Comparison of ENCODE assay signal across 8 cellular contexts in genomic region chr5:163459465-163459887, GRCh38. TPM values are rescaled to one million over a fixed set of nuclear protein-coding genes. Genes with fewer than 3 reads are reported as not detected.
DNase-seq lines count a peak whose midpoint lies in the region; ATAC-seq and TF ChIP-seq lines count a peak whose summit lies in the region.

No MANE protein-coding gene starts in this region.

- H2AFZ ChIP-seq in OCI-LY1 (ENCODE audit: low read length) (no peak overlapping the region), neural progenitor cell (replicated peaks) (peak overlapping the region; percentile 83)

- no peaks in the 10 kb centered on the region for H3K27me3 Mint-ChIP-seq in activated CD4-positive, alpha-beta T cell treated with anti-CD3 and anti-CD28 coated beads for 36 hours
- H3K27me3 Mint-ChIP-seq in effector memory CD8-positive, alpha-beta T cell = no peaks in the 10 kb centered on the region
- H3K27me3 Mint-ChIP-seq in neural progenitor cell (ENCODE audit: insufficient read depth, low read depth) = peaks cover 4% of the 10 kb centered on the region

- H3K27ac ChIP-seq in OCI-LY1 (ENCODE audit: low read depth, low read length, poor library complexity, severe bottlenecking) = peak overlapping the region; percentile 94
- peak overlapping the region; percentile 99 for H3K27ac ChIP-seq in neural progenitor cell

- H3K9ac ChIP-seq in OCI-LY1 (ENCODE audit: low read length) = peak overlapping the region; percentile 95
- H3K9ac ChIP-seq in neural progenitor cell = peak overlapping the region; percentile 72

- H3K4me3 Mint-ChIP-seq in activated CD4-positive, alpha-beta T cell treated with anti-CD3 and anti-CD28 coated beads for 36 hours = peak overlapping the region; percentile 95
- peak overlapping the region; percentile 96 to 98 for H3K4me3 Mint-ChIP-seq in effector memory CD8-positive, alpha-beta T cell
- peak overlapping the region; percentile 95 for H3K4me3 Mint-ChIP-seq in neural progenitor cell

- H4K20me1 ChIP-seq in OCI-LY1 (ENCODE audit: insufficient read depth, low read length) (no peaks in the 10 kb centered on the region), neural progenitor cell (ENCODE audit: low read depth) (no peaks in the 10 kb centered on the region)

- H3K79me2 ChIP-seq in OCI-LY1 (ENCODE audit: insufficient read depth, low read length) (peaks cover 52% of the 10 kb centered on the region), neural progenitor cell (ENCODE audit: low read depth) (peaks cover 77% of the 10 kb centered on the region)

- no peaks in the 10 kb centered on the region for H3F3A ChIP-seq in OCI-LY1 (ENCODE audit: insufficient read depth, low read length)
- H3F3A ChIP-seq in neural progenitor cell (ENCODE audit: low read depth) = peaks cover 34% of the 10 kb centered on the region

- peak overlapping the region; percentile 100 for H3K27ac Mint-ChIP-seq in activated CD4-positive, alpha-beta T cell treated with anti-CD3 and anti-CD28 coated beads for 36 hours
- H3K27ac Mint-ChIP-seq in effector memory CD8-positive, alpha-beta T cell = peak overlapping the region; percentile 99 to 100
- H3K27ac Mint-ChIP-seq in neural progenitor cell = peak overlapping the region; percentile 98

- no peaks in the 10 kb centered on the region for H3K9me3 Mint-ChIP-seq in activated CD4-positive, alpha-beta T cell treated with anti-CD3 and anti-CD28 coated beads for 36 hours (ENCODE audit: low read depth)
- H3K9me3 Mint-ChIP-seq in effector memory CD8-positive, alpha-beta T cell = no peaks in the 10 kb centered on the region
- H3K9me3 Mint-ChIP-seq in neural progenitor cell = no peaks in the 10 kb centered on the region

- H3K27me3 ChIP-seq in OCI-LY1 (ENCODE audit: insufficient read depth, low read length) (no peaks in the 10 kb centered on the region), neural progenitor cell (no peaks in the 10 kb centered on the region)

- H3K4me2 ChIP-seq in OCI-LY1 (ENCODE audit: low read length) (peak overlapping the region; percentile 95), neural progenitor cell (peak overlapping the region; percentile 92)

- H3K4me3 ChIP-seq in OCI-LY1 (ENCODE audit: low read depth, low read length, poor library complexity, severe bottlenecking) (peak overlapping the region; percentile 97), neural progenitor cell (peak overlapping the region; percentile 69)

- peaks cover 38% of the 10 kb centered on the region for H3K4me1 Mint-ChIP-seq in activated CD4-positive, alpha-beta T cell treated with anti-CD3 and anti-CD28 coated beads for 36 hours
- peaks cover 22 to 29% of the 10 kb centered on the region in 2 donors for H3K4me1 Mint-ChIP-seq in effector memory CD8-positive, alpha-beta T cell (ENCODE audit: low read depth in 2 of 2)
- H3K4me1 Mint-ChIP-seq in neural progenitor cell = peaks cover 29% of the 10 kb centered on the region

- TF ChIP-seq CTCF in OCI-LY1 (IDR thresholded peaks at IDR 0.05; ENCODE audit: low read length) (no peak), neural progenitor cell (IDR thresholded peaks at IDR 0.05) (no peak)

- ATAC-seq in activated CD4-positive, alpha-beta T cell treated with anti-CD3 and anti-CD28 coated beads for 36 hours = no peak
- peak; percentile 8 for ATAC-seq in HG02840 (IDR thresholded peaks at IDR 0.05; ENCODE audit: low FRiP score, unreplicated experiment)
- no peak for ATAC-seq in effector memory CD8-positive, alpha-beta T cell (replicated peaks)

- H3K9me2 ChIP-seq in OCI-LY1 (ENCODE audit: low read depth, low read length) = no peaks in the 10 kb centered on the region

- H3K9me3 ChIP-seq in OCI-LY1 (ENCODE audit: low read length) (no peaks in the 10 kb centered on the region), neural progenitor cell (ENCODE audit: low read depth) (no peaks in the 10 kb centered on the region)

- CTCF ChIA-PET in activated CD4-positive, alpha-beta T cell treated with anti-CD3 and anti-CD28 coated beads for 36 hours (lab: Charles Lee) = interaction anchor here (1.2 to 5.1 kb wide), 6 partner anchors 9 to 50 kb away, joined by 3 to 30 read pairs (median 8); partner anchors contain the start of genes CCNG1 and MAT2B

- H3K36me3 ChIP-seq in OCI-LY1 (ENCODE audit: insufficient read depth, low read length) = peaks cover 36% of the 10 kb centered on the region
- peaks cover 22% of the 10 kb centered on the region for H3K36me3 ChIP-seq in neural progenitor cell

- H3K4me1 ChIP-seq in OCI-LY1 (ENCODE audit: insufficient read depth, low read length, severe bottlenecking) (peaks cover 36% of the 10 kb centered on the region), neural progenitor cell (peaks cover 18% of the 10 kb centered on the region)

- no peak for DNase-seq in activated CD4-positive, alpha-beta T cell treated with anti-CD3 and anti-CD28 coated beads for 36 hours
- no peak for DNase-seq in activated CD4-positive, alpha-beta T cell treated with anti-CD3 and anti-CD28 coated beads for 4 hours
- DNase-seq in effector memory CD8-positive, alpha-beta T cell = no peak
- DNase-seq in neural progenitor cell (ENCODE audit: low spot score) (no peak), ecto neural progenitor cell (ENCODE audit: low spot score) (no peak)
- no peak for DNase-seq in activated CD4-positive, CD25-positive, alpha-beta regulatory T cell (lab: John Stamatoyannopoulos, UW)

- POLR2A ChIA-PET in activated CD4-positive, alpha-beta T cell treated with anti-CD3 and anti-CD28 coated beads for 36 hours (lab: Charles Lee) = interaction anchor here (0.8 to 5.1 kb wide), 5 partner anchors 9 to 70 kb away, joined by 3 to 121 read pairs (median 58); partner anchors contain the start of genes CCNG1 and MAT2B

- intact Hi-C loops in activated CD4-positive, alpha-beta T cell treated with anti-CD3 and anti-CD28 coated beads for 36 hours (cut with DNase I, micrococcal nuclease) = no loop called here

- peaks cover 46% of the 10 kb centered on the region for H3K36me3 Mint-ChIP-seq in activated CD4-positive, alpha-beta T cell treated with anti-CD3 and anti-CD28 coated beads for 36 hours (ENCODE audit: low read depth)
- H3K36me3 Mint-ChIP-seq in effector memory CD8-positive, alpha-beta T cell (ENCODE audit: insufficient read depth) = peaks cover 56% of the 10 kb centered on the region
- peaks cover 21% of the 10 kb centered on the region for H3K36me3 Mint-ChIP-seq in neural progenitor cell

RNA-seq across cellular contexts. Expression of gene NUDCD2, which starts 0.4 kb away (rescaled TPM):
- total RNA-seq in activated CD4-positive, alpha-beta T cell treated with anti-CD3 and anti-CD28 coated beads for 36 hours = 10 to 100 TPM; 37.8 to 51.3 TPM
- total RNA-seq in neural progenitor cell (ENCODE audit: low replicate concordance) = 30.0 and 68.2 TPM in 2 replicates

RNA-seq across cellular contexts. Expression of gene HMMR, which starts 1.0 kb away (rescaled TPM):
- 100 to 1,000 TPM in 1 of 2 experiments, 10 to 100 TPM in 1; 94.1 to 102 TPM for total RNA-seq in activated CD4-positive, alpha-beta T cell treated with anti-CD3 and anti-CD28 coated beads for 36 hours
- 144 and 225 TPM in 2 replicates for total RNA-seq in neural progenitor cell (ENCODE audit: low replicate concordance)

RNA-seq across cellular contexts. Expression of gene CCNG1, which starts 22.1 kb away (rescaled TPM):
- total RNA-seq in activated CD4-positive, alpha-beta T cell treated with anti-CD3 and anti-CD28 coated beads for 36 hours = 100 to 1,000 TPM; 114 to 120 TPM
- 593 and 933 TPM in 2 replicates for total RNA-seq in neural progenitor cell (ENCODE audit: low replicate concordance)

RNA-seq across cellular contexts. Expression of gene MAT2B, which starts 45.9 kb away (rescaled TPM):
- 100 to 1,000 TPM in 1 of 2 experiments, 10 to 100 TPM in 1; 89.0 to 103 TPM for total RNA-seq in activated CD4-positive, alpha-beta T cell treated with anti-CD3 and anti-CD28 coated beads for 36 hours
- 44.7 and 69.0 TPM in 2 replicates for total RNA-seq in neural progenitor cell (ENCODE audit: low replicate concordance)
